In the genomic region with DNA sequence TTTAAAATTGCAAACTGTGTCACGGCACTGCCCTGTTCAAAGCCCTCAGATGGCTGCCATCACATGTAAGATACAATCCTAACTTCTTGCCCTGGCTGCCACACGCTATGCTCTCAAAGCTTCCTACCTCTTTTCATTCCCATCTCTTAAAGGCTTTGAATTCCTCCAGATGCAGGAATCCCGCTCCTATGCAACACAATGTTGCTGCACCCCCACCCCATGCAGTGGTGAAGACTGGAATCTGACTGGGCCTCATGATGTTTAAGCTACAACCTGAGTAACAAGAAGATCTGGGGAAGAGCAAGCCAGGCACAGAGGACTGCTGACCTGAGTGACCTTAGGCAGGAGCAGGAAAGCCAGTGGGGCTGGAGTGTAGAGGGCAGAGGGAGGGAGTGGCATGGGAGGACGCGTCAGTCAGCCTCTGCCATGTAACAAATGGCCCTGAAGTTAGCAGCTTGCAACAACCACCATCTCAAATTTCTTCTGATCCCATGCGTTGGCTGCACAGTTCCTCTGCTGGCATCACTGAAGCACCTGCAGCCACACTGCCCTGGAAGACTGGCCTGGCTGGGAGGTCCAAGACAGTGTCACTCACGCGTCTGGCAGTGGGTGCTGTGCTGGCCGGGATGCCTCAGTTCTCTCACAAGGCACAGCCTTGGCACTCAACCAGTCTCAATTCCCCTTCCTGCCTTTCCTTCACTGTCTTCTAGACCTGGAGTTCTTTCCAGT, we compare ENCODE assay signal across 23 cellular contexts.
DNase-seq lines count a peak whose midpoint lies in the region; ATAC-seq and TF ChIP-seq lines count a peak whose summit lies in the region.
"Had no signal": no experiment of that assay in that cellular context is flagged by ENCODE, and none has a peak within 500 bp of the region (broad histone marks: within the 10 kb centered on the region; RNA-seq: fewer than 3 reads in every experiment).

No MANE protein-coding gene starts in this region.

- TF ChIP-seq CTCF in WTC11 (IDR thresholded peaks at IDR 0.05), result no peak

- ATAC-seq in WTC11 (peak; percentile 68), T-cell (replicated peaks in 1 of 4) (no peak), HG02588 (IDR thresholded peaks at IDR 0.05; ENCODE audit: unreplicated experiment) (no peak), HG02798 (IDR thresholded peaks at IDR 0.05; ENCODE audit: poor library complexity, unreplicated experiment) (no peak)
- ATAC-seq: HCT116 had no signal

- H3K4me1 ChIP-seq in HUES64 (ENCODE audit: insufficient read depth, low read length), result peaks cover 10% of the 10 kb centered on the region; the same call in 1 of the 2 replicates

- H3K9me3 ChIP-seq in HUES64 (ENCODE audit: insufficient read depth, low read depth, low read length) (peaks cover 3% of the 10 kb centered on the region; the same call in 1 of the 2 replicates), iPS-18c (ENCODE audit: control insufficient read depth, insufficient read depth, low read length) (no peaks in the 10 kb centered on the region)

- CTCF ChIA-PET in WTC11 (lab: Charles Lee) (no interaction called here), T-cell (lab: Charles Lee) (no interaction called here)

- H3K9me3 Mint-ChIP-seq in WTC11 (peaks cover 9% of the 10 kb centered on the region), T-cell (no peaks in the 10 kb centered on the region)

- no peaks in the 10 kb centered on the region for H3K27me3 ChIP-seq in HUES64 (ENCODE audit: insufficient read depth, low read length)

- DNase-seq in WTC11 (ENCODE audit: low spot score) (no peak), T-cell (no peak), SIG-M5 (lab: John Stamatoyannopoulos, UW) (no peak)
- DNase-seq: C1 segment of cervical spinal cord; CD4-positive, alpha-beta memory T cell; COR-L47; DMS53; GM23248; IMR-90; MM.1S; NCI-H2029; NCI-H446; NCI-H526; NCI-H82; NK-92 treated with Interleukin-12 subunit alpha and Interleukin-12 subunit beta, amount 100 ng/mL, for 24 hours; RPMI8226; SHP77 had no signal

- H3K4me1 Mint-ChIP-seq in WTC11, result peaks cover 23% of the 10 kb centered on the region
- peaks cover 8 to 29% (median 9%) of the 10 kb centered on the region in 3 donors for H3K4me1 Mint-ChIP-seq in T-cell

- H3K36me3 Mint-ChIP-seq in WTC11, result peaks cover 8% of the 10 kb centered on the region; the same call in 1 of the 2 replicates
- no peaks in the 10 kb centered on the region for H3K36me3 Mint-ChIP-seq in T-cell
- H3K36me3 Mint-ChIP-seq: CD4-positive, alpha-beta memory T cell had no signal

- H3K4me3 ChIP-seq in HUES64 (ENCODE audit: low read length) (no peak overlapping the region), iPS-18c (ENCODE audit: insufficient read depth, low read depth, low read length) (peak overlapping the region; percentile 15; the same call in 1 of the 2 replicates)
- H3K4me3 ChIP-seq: GM23248 had no signal

- H3K36me3 ChIP-seq in HUES64 (ENCODE audit: insufficient read depth, low read length), result no peaks in the 10 kb centered on the region

- H3K4me3 Mint-ChIP-seq in WTC11, result no peak overlapping the region
- no peak overlapping the region for H3K4me3 Mint-ChIP-seq in T-cell
- H3K4me3 Mint-ChIP-seq: CD4-positive, alpha-beta memory T cell had no signal

- no peak overlapping the region for H3K9ac ChIP-seq in HUES64 (ENCODE audit: low read depth, low read length)
- H3K9ac ChIP-seq: GM23248, KMS-11 had no signal

- H3K27ac Mint-ChIP-seq in WTC11 (peak overlapping the region; percentile 53; the same call in 1 of the 2 replicates), T-cell (no peak overlapping the region)

- H3K27me3 Mint-ChIP-seq in WTC11 (ENCODE audit: low read depth) (no peaks in the 10 kb centered on the region; the same call in 1 of the 2 replicates), T-cell (no peaks in the 10 kb centered on the region)
- H3K27me3 Mint-ChIP-seq: CD4-positive, alpha-beta memory T cell had no signal

- 90% methylated on average over 9 of the region's 9 CpGs for WGBS in HUES64

- peak overlapping the region; percentile 21; the same call in 1 of the 2 replicates for H3K27ac ChIP-seq in HUES64 (ENCODE audit: low read depth, low read length)
- H3K27ac ChIP-seq: GM23248, KMS-11 had no signal

- POLR2A ChIA-PET in WTC11 (lab: Charles Lee) (no interaction called here), T-cell (lab: Charles Lee) (no interaction called here)

TF ChIP-seq in WTC11, 78 proteins besides CTCF, POLR2A, EP300 and RAD21:
- TF ChIP-seq GTF2I (CRISPR knock-in tag; conservative IDR thresholded peaks at IDR 0.05) (0 out of 2 replicates have a peak, but pooled peaks have one; percentile 16), SMAD4 (CRISPR knock-in tag; IDR thresholded peaks at IDR 0.05) (no peak), FOXP4 (CRISPR knock-in tag; IDR thresholded peaks at IDR 0.05) (no peak)
